Comparison of ENCODE assay signal across 8 cellular contexts in the genomic region with DNA sequence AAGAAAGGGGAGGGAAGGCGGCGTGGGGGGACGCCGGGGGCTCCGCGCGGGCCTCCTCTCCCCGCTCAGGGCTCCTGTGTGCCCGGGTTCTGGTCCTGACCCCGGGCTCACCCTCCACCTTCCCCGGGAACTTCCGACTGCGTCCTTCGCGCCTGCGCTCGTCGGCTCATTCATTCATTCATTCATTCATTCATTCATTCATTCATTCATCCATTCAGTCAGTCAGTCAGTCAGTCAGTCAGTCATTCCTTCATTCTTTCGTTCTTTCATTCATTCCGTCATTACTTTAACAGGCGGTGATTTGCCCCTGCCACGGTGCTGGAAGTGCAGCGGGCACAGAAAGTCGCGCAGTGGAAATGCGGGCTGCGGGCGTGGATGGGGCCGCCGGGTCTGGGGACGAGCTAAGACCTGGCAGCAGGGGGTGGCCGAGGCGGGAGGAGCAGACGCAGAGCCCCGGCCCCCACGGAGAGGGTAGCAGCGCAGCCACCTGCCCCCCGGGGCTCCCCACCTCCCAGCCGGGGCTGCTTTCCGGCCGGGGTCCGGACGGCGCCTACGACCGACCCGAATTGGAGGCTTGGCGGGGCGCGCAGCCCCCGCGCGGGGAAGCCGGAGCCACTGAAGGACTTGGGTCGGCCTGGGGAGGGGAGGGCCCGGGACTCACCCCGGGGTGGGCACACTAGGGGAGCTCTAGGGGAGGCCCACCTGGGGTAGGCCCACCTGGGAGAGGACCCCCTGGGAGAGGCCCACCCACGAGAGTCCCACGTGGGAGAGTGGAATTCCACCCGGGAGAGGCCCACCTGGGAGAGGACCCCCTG. TPM values are rescaled to one million over a fixed set of nuclear protein-coding genes. Genes with fewer than 3 reads are reported as not detected.
DNase-seq lines count a peak whose midpoint lies in the region; ATAC-seq and TF ChIP-seq lines count a peak whose summit lies in the region.

No MANE protein-coding gene starts in this region.

- H3K4me2 ChIP-seq in BLaER1 (peak overlapping the region; percentile 84), SK-N-SH (peak overlapping the region; percentile 98), osteoblast (ENCODE audit: insufficient read depth, low read length) (peak overlapping the region; percentile 72)

- no peaks in the 10 kb centered on the region for H3K9me3 ChIP-seq in BLaER1
- no peaks in the 10 kb centered on the region for H3K9me3 ChIP-seq in SK-N-SH
- H3K9me3 ChIP-seq in osteoblast (ENCODE audit: low read depth, low read length): no peaks in the 10 kb centered on the region

- no peaks in the 10 kb centered on the region for H3K9me2 ChIP-seq in SK-N-SH

- H3K4me1 ChIP-seq in BLaER1 (peaks cover 48% of the 10 kb centered on the region), SK-N-SH (ENCODE audit: control insufficient read depth in 1 of 2, insufficient read depth in 2 of 2, low read depth in 1 of 2, low read length in 1 of 2) (peaks cover 0 to 11% of the 10 kb centered on the region in 2 experiments; a peak in 1 of 4 replicates), foreskin keratinocyte (no peaks in the 10 kb centered on the region), osteoblast (ENCODE audit: insufficient read depth, low read length) (no peaks in the 10 kb centered on the region)

- peak; percentile 37 for ATAC-seq in foreskin keratinocyte

- H3K79me2 ChIP-seq in SK-N-SH (ENCODE audit: insufficient read depth): no peaks in the 10 kb centered on the region
- no peaks in the 10 kb centered on the region for H3K79me2 ChIP-seq in osteoblast (ENCODE audit: insufficient read depth, low read length)

- POLR2A ChIA-PET in SK-N-SH (lab: Yijun Ruan, JAX): interaction anchor here (0.6 to 0.9 kb wide), 2 partner anchors 86 to 124 kb away, joined by 3 read pairs; no protein-coding TSS in a partner anchor

- WGBS in SK-N-SH (ENCODE audit: low lambda C conversion rate): 25% methylated on average over 28 of the region's 60 CpGs

- H2AFZ ChIP-seq in SK-N-SH (ENCODE audit: low read depth) (peak overlapping the region; percentile 86), osteoblast (ENCODE audit: low read length) (peak overlapping the region; percentile 59)

- TF ChIP-seq EP300 in SK-N-SH (IDR thresholded peaks at IDR 0.05; ENCODE audit: borderline replicate concordance in 1 of 2, low read depth in 1 of 2, low read length in 1 of 2): no peak

- H3K36me3 ChIP-seq in BLaER1 (no peaks in the 10 kb centered on the region), SK-N-SH (replicated peaks in 1 of 2; ENCODE audit: control insufficient read depth in 1 of 2, insufficient read depth in 2 of 2, low read length in 1 of 2) (no peaks in the 10 kb centered on the region), osteoblast (ENCODE audit: insufficient read depth, low read length) (no peaks in the 10 kb centered on the region)

- H3K4me3 ChIP-seq in BLaER1 (peak overlapping the region; percentile 36; the same call in 1 of the 2 replicates), SK-N-SH (ENCODE audit: low read depth in 2 of 2, low read length in 1 of 2) (peak overlapping the region; percentile 64 to 73), osteoblast (ENCODE audit: insufficient read depth, low read length) (peak overlapping the region; percentile 70)

- H3K9ac ChIP-seq in BLaER1: no peak overlapping the region
- peak overlapping the region; percentile 65 for H3K9ac ChIP-seq in SK-N-SH

- H3F3A ChIP-seq in SK-N-SH (replicated peaks; ENCODE audit: insufficient read depth): no peaks in the 10 kb centered on the region

- CTCF ChIA-PET in SK-N-SH (lab: Yijun Ruan, JAX): no interaction called here

- TF ChIP-seq RAD21 in SK-N-SH (IDR thresholded peaks at IDR 0.05; ENCODE audit: low read length): no peak

- H3K27me3 ChIP-seq in BLaER1 (peaks cover 56% of the 10 kb centered on the region), SK-N-SH (ENCODE audit: insufficient read depth) (no peaks in the 10 kb centered on the region), foreskin keratinocyte (peaks cover 6% of the 10 kb centered on the region), osteoblast (ENCODE audit: insufficient read depth, low read length) (peaks cover 8% of the 10 kb centered on the region)

- DNase-seq in SK-N-SH (peak; percentile 61), foreskin keratinocyte (peak; percentile 16 to 60), osteoblast (ENCODE audit: insufficient read length, low spot score, missing footprints) (peak; percentile 85), HPDE6-E6E7 (ENCODE audit: extremely low spot score) (no peak), glomerular visceral epithelial cell (ENCODE audit: extremely low spot score) (no peak)
- no peak for DNase-seq in activated effector memory CD4-positive, alpha-beta T cell treated with Interleukin-2 at 50 U/mL for 16 hours
- DNase-seq in activated CD4-positive, alpha-beta T cell treated with anti-CD3 and anti-CD28 coated beads for 4 hours: no peak

- no peak overlapping the region for H3K27ac ChIP-seq in BLaER1
- H3K27ac ChIP-seq in SK-N-SH (ENCODE audit: low read depth in 2 of 2, low read length in 1 of 2): no peak overlapping the region; a peak in 1 of 4 replicates
- no peak overlapping the region for H3K27ac ChIP-seq in foreskin keratinocyte
- H3K27ac ChIP-seq in osteoblast (ENCODE audit: low read depth, low read length): no peak overlapping the region

- peaks cover 12% of the 10 kb centered on the region; the same call in 1 of the 2 replicates for H4K20me1 ChIP-seq in BLaER1
- H4K20me1 ChIP-seq in SK-N-SH (ENCODE audit: insufficient read depth): no peaks in the 10 kb centered on the region
- no peaks in the 10 kb centered on the region for H4K20me1 ChIP-seq in osteoblast (ENCODE audit: insufficient read depth, low read length)

- no peak for TF ChIP-seq CTCF in SK-N-SH (IDR thresholded peaks at IDR 0.05)
- no peak for TF ChIP-seq CTCF in foreskin keratinocyte (conservative IDR thresholded peaks at IDR 0.05)
- no peak for TF ChIP-seq CTCF in osteoblast (IDR thresholded peaks at IDR 0.05; ENCODE audit: extremely low read depth, low read depth, low read length)

TF ChIP-seq in SK-N-SH, 30 proteins besides CTCF, POLR2A, EP300 and RAD21:
- TF ChIP-seq NRF1 (IDR thresholded peaks at IDR 0.05; ENCODE audit: low read depth, low read length) (peak; percentile 41; the same call in 1 of the 2 replicates), JUND (IDR thresholded peaks at IDR 0.05) (no peak), RXRA (IDR thresholded peaks at IDR 0.05; ENCODE audit: borderline replicate concordance, low read depth) (no peak)

RNA-seq across cellular contexts. Expression of a gene that starts 0.6 kb away (rescaled TPM):
- polyA plus RNA-seq in SK-N-SH (2012; rRNA removed) (3.9 and 4.9 TPM in 2 replicates), foreskin keratinocyte (1.5 and 1.7 TPM in 2 replicates)
- 3.8 and 4.1 TPM in 2 replicates for polyA plus RNA-seq in SK-N-SH (2012; cell fraction: cytosol; rRNA removed)
- 9.4 and 11.4 TPM in 2 replicates for polyA plus RNA-seq in SK-N-SH (2012; cell fraction: nucleus; rRNA removed)
- total RNA-seq in foreskin keratinocyte (1.8 and 2.1 TPM in 2 replicates), osteoblast (under 0.01 and 0.29 TPM in 2 replicates)

Comparison
In these comparisons a context has a peak if more than half of its experiments do, and no peak if none do; other contexts are left out.
1. DNase-seq: peak in SK-N-SH (single experiment), foreskin keratinocyte (2 of 2) and osteoblast (single experiment); none in HPDE6-E6E7 (single experiment), glomerular visceral epithelial cell (single experiment), activated effector memory CD4-positive, alpha-beta T cell treated with Interleukin-2 at 50 U/mL for 16 hours (single experiment) and activated CD4-positive, alpha-beta T cell treated with anti-CD3 and anti-CD28 coated beads for 4 hours (0 of 2).
2. Peak in every context shown above with its lines, with median percentiles within 50 percentile points of each other: H3K4me2 ChIP-seq and H3K4me3 ChIP-seq.